ENCODE assay signal across 16 cellular contexts in genomic region chr13:30456290-30456689, GRCh38. TPM values are rescaled to one million over a fixed set of nuclear protein-coding genes. Genes with fewer than 3 reads are reported as not detected.
DNase-seq lines count a peak whose midpoint lies in the region; ATAC-seq, FAIRE-seq and TF ChIP-seq lines count a peak whose summit lies in the region.
"Had no signal": no experiment of that assay in that cellular context is flagged by ENCODE, and none has a peak within 500 bp of the region (broad histone marks: within the 10 kb centered on the region; RNA-seq: fewer than 3 reads in every experiment).

No MANE protein-coding gene starts in this region.

- no peak overlapping the region for H2AFZ ChIP-seq in HepG2 (ENCODE audit: low read length)
- no peak overlapping the region for H2AFZ ChIP-seq in mesenchymal stem cell (ENCODE audit: low read depth, low read length)

- no peak overlapping the region for H3K4ac ChIP-seq in mesenchymal stem cell (ENCODE audit: low read depth in 1 of 2, low read length in 2 of 2)

- no peaks in the 10 kb centered on the region for H3K9me3 Mint-ChIP-seq in T-cell
- H3K9me3 Mint-ChIP-seq: memory B cell had no signal

- TF ChIP-seq RAD21 in HepG2 (CRISPR knock-in tag; IDR thresholded peaks at IDR 0.05), result no peak

- TF ChIP-seq POLR2A in HepG2 (IDR thresholded peaks at IDR 0.05; ENCODE audit: insufficient read depth in 1 of 2, low read depth in 2 of 2, low read length in 2 of 2), result no peak
- no peak for TF ChIP-seq POLR2A in right lobe of liver (IDR thresholded peaks at IDR 0.05)

- H3K27me3 ChIP-seq in HepG2 (ENCODE audit: control insufficient read depth in 1 of 2, insufficient read depth in 2 of 2, low read length in 2 of 2) (no peaks in the 10 kb centered on the region), right lobe of liver (no peaks in the 10 kb centered on the region), mesenchymal stem cell (ENCODE audit: control insufficient read depth in 1 of 2, insufficient read depth in 1 of 2, low read length in 2 of 2) (no peaks in the 10 kb centered on the region)
- H3K27me3 ChIP-seq: transverse colon had no signal

- TF ChIP-seq EP300 in HepG2 (IDR thresholded peaks at IDR 0.05; ENCODE audit: low read depth in 2 of 2, low read length in 2 of 2), result no peak
- TF ChIP-seq EP300 in HepG2 (CRISPR knock-in tag; IDR thresholded peaks at IDR 0.05; ENCODE audit: borderline replicate concordance), result no peak

- H3K9me3 ChIP-seq in HepG2 (ENCODE audit: low read length), result no peaks in the 10 kb centered on the region
- H3K9me3 ChIP-seq in right lobe of liver, result no peaks in the 10 kb centered on the region
- H3K9me3 ChIP-seq in mesenchymal stem cell (ENCODE audit: control insufficient read depth, low read length), result no peaks in the 10 kb centered on the region
- H3K9me3 ChIP-seq: transverse colon had no signal

- no peak for FAIRE-seq in HepG2 (lab: Jason Lieb, UNC)
- FAIRE-seq: keratinocyte had no signal

- CTCF ChIA-PET in HepG2 (lab: Yijun Ruan, JAX; ENCODE audit: low intra/inter-chr PET ratio, low total read pairs), result no interaction called here
- CTCF ChIA-PET in T-cell (lab: Charles Lee), result interaction anchor here in 1 of 2 donors (0.6 kb wide), 1 partner anchor 48 kb away, joined by 3 read pairs; no protein-coding TSS in a partner anchor

- BruUV-seq in HepG2 (replicated peaks; lab: Mats Ljungman, UMichigan), result no TSS peak

- H3K27ac ChIP-seq in HepG2 (ENCODE audit: extremely low read length, insufficient read depth, low read length), result no peak overlapping the region
- H3K27ac ChIP-seq in right lobe of liver, result no peak overlapping the region
- H3K27ac ChIP-seq in mesenchymal stem cell (ENCODE audit: low read length, poor library complexity, severe bottlenecking), result no peak overlapping the region
- H3K27ac ChIP-seq: transverse colon had no signal

- H3K27ac Mint-ChIP-seq in T-cell, result peak overlapping the region; percentile 53 to 62
- H3K27ac Mint-ChIP-seq: memory B cell had no signal

- no peaks in the 10 kb centered on the region for H3K79me2 ChIP-seq in HepG2 (ENCODE audit: insufficient read depth, low read length)

- intact Hi-C loops in HepG2 (cut with micrococcal nuclease; ENCODE audit: unreplicated experiment) (no loop called here), right lobe of liver (cut with DNase I) (no loop called here)

- ATAC-seq in HepG2, result peak; percentile 6; the same call in 1 of the 3 replicates
- no peak for ATAC-seq in right lobe of liver
- ATAC-seq in T-cell (replicated peaks in 1 of 4), result no peak
- no peak for ATAC-seq in HG03521 (IDR thresholded peaks at IDR 0.05; ENCODE audit: unreplicated experiment)
- no peak for ATAC-seq in omental fat pad (ENCODE audit: low FRiP score)
- ATAC-seq in HG03039 (IDR thresholded peaks at IDR 0.05; ENCODE audit: unreplicated experiment), result no peak
- ATAC-seq in HG03159 (IDR thresholded peaks at IDR 0.05; ENCODE audit: unreplicated experiment), result no peak

- H3K4me1 ChIP-seq in HepG2 (ENCODE audit: insufficient read depth, low read length) (no peaks in the 10 kb centered on the region), right lobe of liver (peaks cover 0 to 5% (median 0%) of the 10 kb centered on the region in 4 donors), mesenchymal stem cell (ENCODE audit: control insufficient read depth, insufficient read depth, low read depth, low read length) (no peaks in the 10 kb centered on the region)

- DNase-seq in HepG2 (ENCODE audit: low spot score) (no peak), right lobe of liver (no peak), T-cell (no peak), mesenchymal stem cell (no peak), omental fat pad (ENCODE audit: low spot score) (no peak)
- DNase-seq: NCI-H1694; nucleus accumbens; stimulated activated CD4-positive, alpha-beta T cell treated with anti-CD3 and anti-CD28 coated beads, Interleukin-4, amount 100 ng/mL, for 1 hour; transverse colon had no signal

- H3K36me3 ChIP-seq in HepG2 (replicated peaks in 1 of 2; ENCODE audit: control insufficient read depth in 1 of 2, insufficient read depth in 2 of 2, low read length in 2 of 2) (peaks cover 0 to under 1% of the 10 kb centered on the region in 2 experiments; a peak in 1 of 5 replicates), right lobe of liver (peaks cover 0 to under 1% (median under 1%) of the 10 kb centered on the region in 4 donors), mesenchymal stem cell (ENCODE audit: control insufficient read depth in 1 of 2, insufficient read depth in 2 of 2, low read depth in 1 of 2, low read length in 2 of 2) (peaks cover 4 to 23% of the 10 kb centered on the region in 2 experiments)
- H3K36me3 ChIP-seq: transverse colon had no signal

- H2BK12ac ChIP-seq in mesenchymal stem cell (ENCODE audit: low read length in 2 of 2), result no peak overlapping the region

- no peak overlapping the region for H3K4me3 Mint-ChIP-seq in T-cell
- H3K4me3 Mint-ChIP-seq: memory B cell had no signal

- H3K18ac ChIP-seq in mesenchymal stem cell (ENCODE audit: low read depth in 1 of 2, low read length in 2 of 2), result no peak overlapping the region

- H2BK5ac ChIP-seq in mesenchymal stem cell (ENCODE audit: low read depth, low read length, poor library complexity, severe bottlenecking), result no peak overlapping the region

- no peaks in the 10 kb centered on the region for H4K20me1 ChIP-seq in HepG2 (ENCODE audit: insufficient read depth, low read length)

- H2AK5ac ChIP-seq in mesenchymal stem cell (ENCODE audit: low read length, severe bottlenecking), result no peak overlapping the region

- WGBS in HepG2 (ENCODE audit: low lambda C conversion rate), result 28% methylated on average over 3 of the region's 3 CpGs
- WGBS in right lobe of liver (ENCODE audit: insufficient coverage, low coverage, low lambda C conversion rate, missing lambda C conversion rate), result 63% methylated on average over 3 of the region's 3 CpGs
- WGBS in mesenchymal stem cell, result 80% methylated on average over 2 of the region's 3 CpGs

- peaks cover 11% of the 10 kb centered on the region for H3K36me3 Mint-ChIP-seq in T-cell

- H3K79me1 ChIP-seq in mesenchymal stem cell (replicated peaks; ENCODE audit: low read length, poor library complexity, severe bottlenecking), result no peaks in the 10 kb centered on the region

- no peak overlapping the region for H3K4me2 ChIP-seq in HepG2 (ENCODE audit: low read depth, low read length)
- H3K4me2 ChIP-seq in mesenchymal stem cell (ENCODE audit: low read length, poor library complexity, severe bottlenecking), result no peak overlapping the region

- H3K4me1 Mint-ChIP-seq in T-cell, result peaks cover 16 to 33% (median 31%) of the 10 kb centered on the region in 3 donors

- POLR2A ChIA-PET in HepG2 (lab: Yijun Ruan, JAX) (no interaction called here), T-cell (lab: Charles Lee) (interaction anchor here in 1 of 2 donors (0.6 kb wide), 1 partner anchor 117 kb away, joined by 5 read pairs; no protein-coding TSS in a partner anchor)

- H3K9ac ChIP-seq in HepG2 (ENCODE audit: insufficient read depth, low read depth, low read length) (no peak overlapping the region), mesenchymal stem cell (ENCODE audit: low read length) (peak overlapping the region; percentile 30)

- in situ Hi-C loops in HepG2 (cut with HindIII; ENCODE audit: extremely low pct_ligation_motif_present, low pct_unique_long_range_greater_than_20kb), result no loop called here

- no peak overlapping the region for H4K8ac ChIP-seq in mesenchymal stem cell (ENCODE audit: low read length)

- H3K14ac ChIP-seq in mesenchymal stem cell (ENCODE audit: low read length in 2 of 2), result no peak overlapping the region

- H2BK15ac ChIP-seq in mesenchymal stem cell (ENCODE audit: low read depth, poor library complexity, severe bottlenecking), result no peak overlapping the region

- no peak for TF ChIP-seq CTCF in HepG2 (CRISPR knock-in tag; IDR thresholded peaks at IDR 0.05)
- no peak for TF ChIP-seq CTCF in right lobe of liver (IDR thresholded peaks at IDR 0.05)
- no peak for TF ChIP-seq CTCF in omental fat pad (IDR thresholded peaks at IDR 0.05)

- no peak overlapping the region for H3K4me3 ChIP-seq in HepG2 (replicated peaks in 1 of 3; ENCODE audit: insufficient read depth in 1 of 3, low read depth in 2 of 3, low read length in 3 of 3)
- H3K4me3 ChIP-seq in right lobe of liver, result no peak overlapping the region
- H3K4me3 ChIP-seq in mesenchymal stem cell (ENCODE audit: insufficient read depth in 1 of 2, low read depth in 1 of 2, low read length in 2 of 2), result no peak overlapping the region
- H3K4me3 ChIP-seq: transverse colon had no signal

- H4K91ac ChIP-seq in mesenchymal stem cell (ENCODE audit: low read length), result no peak overlapping the region

- H3K27me3 Mint-ChIP-seq in T-cell, result no peaks in the 10 kb centered on the region
- H3K27me3 Mint-ChIP-seq: memory B cell had no signal

- H3K23ac ChIP-seq in mesenchymal stem cell (ENCODE audit: low read length in 2 of 2), result no peak overlapping the region

- H2BK120ac ChIP-seq in mesenchymal stem cell (ENCODE audit: low read depth, low read length), result no peak overlapping the region

RNA-seq across cellular contexts. Expression of gene HMGB1, which starts 9.4 kb away (rescaled TPM):
- total RNA-seq in HepG2 (2016; rRNA removed; fragmentation: Illumina TruSeq; extraction: Trizol), result 584 and 878 TPM in 2 replicates
- 61.2 and 63.8 TPM in 2 replicates for total RNA-seq in HepG2 (2016; cell fraction: cytosol; rRNA removed; fragmentation: Illumina TruSeq; extraction: Trizol; ENCODE audit: low read depth)
- 597 and 915 TPM in 2 replicates for total RNA-seq in HepG2 (2016; cell fraction: insoluble cytoplasmic fraction; rRNA removed; fragmentation: Illumina TruSeq; extraction: Trizol)
- total RNA-seq in HepG2 (2016; cell fraction: membrane; rRNA removed; fragmentation: Illumina TruSeq; extraction: Trizol), result 106 and 121 TPM in 2 replicates
- total RNA-seq in HepG2 (2016; cell fraction: nucleus; rRNA removed; fragmentation: Illumina TruSeq; extraction: Trizol), result 324 and 333 TPM in 2 replicates
- polyA plus RNA-seq in HepG2 (2011; rRNA removed), result 71.6 and 115 TPM in 2 replicates
- polyA plus RNA-seq in HepG2 (2011; cell fraction: cytosol; rRNA removed), result 48.0 and 59.3 TPM in 2 replicates
- 61.9 and 98.4 TPM in 2 replicates for polyA plus RNA-seq in HepG2 (2011; cell fraction: nucleus; rRNA removed)
- polyA plus RNA-seq in HepG2 (2012), result 207 and 262 TPM in 2 replicates
- polyA plus RNA-seq in HepG2 (2016; cell fraction: cytosol; fragmentation: Illumina TruSeq; extraction: Trizol; ENCODE audit: low read depth), result 68.2 and 69.4 TPM in 2 replicates
- 1,007 and 1,107 TPM in 2 replicates for polyA plus RNA-seq in HepG2 (2016; cell fraction: insoluble cytoplasmic fraction; fragmentation: Illumina TruSeq; extraction: Trizol; ENCODE audit: low read depth)
- 98.1 and 108 TPM in 2 replicates for polyA plus RNA-seq in HepG2 (2016; cell fraction: membrane; fragmentation: Illumina TruSeq; extraction: Trizol; ENCODE audit: low read depth)
- 458 and 467 TPM in 2 replicates for polyA plus RNA-seq in HepG2 (2016; cell fraction: nucleus; fragmentation: Illumina TruSeq; extraction: Trizol; ENCODE audit: insufficient read depth, low read depth)
- polyA minus RNA-seq in HepG2 (2011; rRNA and poly(A)+ RNA removed; ENCODE audit: low replicate concordance), result 9.9 and 20.1 TPM in 2 replicates
- polyA minus RNA-seq in HepG2 (2011; cell fraction: cytosol; rRNA and poly(A)+ RNA removed), result 59.9 and 62.9 TPM in 2 replicates
- 145 and 175 TPM in 2 replicates for polyA minus RNA-seq in HepG2 (2011; cell fraction: nucleus; rRNA and poly(A)+ RNA removed)
- 100 to 1,000 TPM in 3 of 6 experiments, 10 to 100 TPM in 3; 80.6 to 167 (median 107) TPM for total RNA-seq in right lobe of liver
- total RNA-seq in T-cell, result 100 to 1,000 TPM; 290 to 406 (median 300) TPM
- polyA plus RNA-seq in mesenchymal stem cell (2013, experiment 1 of 2), result 349 TPM
- polyA plus RNA-seq in mesenchymal stem cell (2013, experiment 2 of 2), result 353 TPM
- 100 to 1,000 TPM; 209 to 262 (median 236) TPM for total RNA-seq in omental fat pad

RNA-seq across cellular contexts. Expression of gene UBE2L5, which starts 34.0 kb away (rescaled TPM):
- total RNA-seq in HepG2 (2016; rRNA removed; fragmentation: Illumina TruSeq; extraction: Trizol) (0.13 and 0.22 TPM in 2 replicates), right lobe of liver (not detected), T-cell (under 1 TPM in 1 of 5 donors, not detected in 4; 0.33 TPM), omental fat pad (1 to 10 TPM in 1 of 4 donors, not detected in 3; 1.6 TPM)
- total RNA-seq in HepG2 (2016; cell fraction: cytosol; rRNA removed; fragmentation: Illumina TruSeq; extraction: Trizol; ENCODE audit: low read depth), result not detected in 2 replicates
- not detected in 2 replicates for total RNA-seq in HepG2 (2016; cell fraction: insoluble cytoplasmic fraction; rRNA removed; fragmentation: Illumina TruSeq; extraction: Trizol)
- not detected in 2 replicates for total RNA-seq in HepG2 (2016; cell fraction: membrane; rRNA removed; fragmentation: Illumina TruSeq; extraction: Trizol)
- not detected in 2 replicates for total RNA-seq in HepG2 (2016; cell fraction: nucleus; rRNA removed; fragmentation: Illumina TruSeq; extraction: Trizol)
- polyA plus RNA-seq in HepG2 (2011; rRNA removed), result not detected in 2 replicates
- polyA plus RNA-seq in HepG2 (2011; cell fraction: cytosol; rRNA removed), result not detected in 2 replicates
- not detected in 2 replicates for polyA plus RNA-seq in HepG2 (2011; cell fraction: nucleus; rRNA removed)
- 0.43 and 3.2 TPM in 2 replicates for polyA plus RNA-seq in HepG2 (2012)
- not detected in 2 replicates for polyA plus RNA-seq in HepG2 (2016; cell fraction: cytosol; fragmentation: Illumina TruSeq; extraction: Trizol; ENCODE audit: low read depth)
- 1.0 TPM in 1 of 2 replicates, not detected in the other for polyA plus RNA-seq in HepG2 (2016; cell fraction: insoluble cytoplasmic fraction; fragmentation: Illumina TruSeq; extraction: Trizol; ENCODE audit: low read depth)
- not detected in 2 replicates for polyA plus RNA-seq in HepG2 (2016; cell fraction: membrane; fragmentation: Illumina TruSeq; extraction: Trizol; ENCODE audit: low read depth)
- not detected in 2 replicates for polyA plus RNA-seq in HepG2 (2016; cell fraction: nucleus; fragmentation: Illumina TruSeq; extraction: Trizol; ENCODE audit: insufficient read depth, low read depth)
- polyA minus RNA-seq in HepG2 (2011; rRNA and poly(A)+ RNA removed; ENCODE audit: low replicate concordance), result not detected in 2 replicates
- polyA minus RNA-seq in HepG2 (2011; cell fraction: cytosol; rRNA and poly(A)+ RNA removed), result not detected in 2 replicates
- not detected in 2 replicates for polyA minus RNA-seq in HepG2 (2011; cell fraction: nucleus; rRNA and poly(A)+ RNA removed)
- polyA plus RNA-seq in mesenchymal stem cell (2013, experiment 1 of 2), result 0.14 TPM
- polyA plus RNA-seq in mesenchymal stem cell (2013, experiment 2 of 2), result 0.08 TPM
- total RNA-seq: LHCN-M2, NCI-H460, transverse colon had no signal
